ENCODE assay signal across 1 cellular context in the genomic region with DNA sequence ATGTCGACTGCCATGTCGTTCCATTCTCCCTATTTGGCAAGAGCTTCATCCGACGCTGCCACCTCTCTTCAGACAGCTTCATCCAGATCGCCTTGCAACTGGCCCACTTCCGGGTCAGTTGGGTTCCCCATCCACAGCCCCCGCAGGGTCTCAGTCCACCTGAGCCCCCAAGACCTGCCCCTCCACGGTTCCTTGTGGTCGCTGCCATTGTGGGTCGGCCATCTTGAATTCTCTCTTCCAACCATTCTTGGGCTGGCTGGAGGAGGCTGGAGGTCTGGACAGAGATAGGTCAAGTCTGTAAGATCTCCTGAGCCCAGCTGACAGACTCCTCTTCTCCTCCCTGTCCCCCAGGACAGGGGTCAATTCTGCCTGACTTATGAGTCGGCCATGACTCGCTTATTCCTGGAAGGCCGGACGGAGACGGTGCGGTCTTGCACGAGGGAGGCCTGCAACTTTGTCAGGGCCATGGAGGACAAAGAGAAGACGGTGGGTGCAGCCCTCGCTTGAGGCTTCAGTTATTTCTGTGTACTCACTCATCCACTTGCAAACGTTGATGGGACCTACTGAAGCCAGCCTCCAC.
TF ChIP-seq lines count a peak whose summit lies in the region.

No MANE protein-coding gene starts in this region.

TF ChIP-seq in GM12878, 131 proteins besides CTCF, POLR2A, EP300 and RAD21:
- TF ChIP-seq MTA3 (IDR thresholded peaks at IDR 0.05; ENCODE audit: borderline replicate concordance, low read length): no peak
- TF ChIP-seq GABPA (IDR thresholded peaks at IDR 0.05; ENCODE audit: low read depth): no peak
- TF ChIP-seq ATF7 (IDR thresholded peaks at IDR 0.05; ENCODE audit: low read depth): no peak
- no peak for TF ChIP-seq RB1 (IDR thresholded peaks at IDR 0.05; ENCODE audit: borderline replicate concordance)
- TF ChIP-seq POU2F2 (IDR thresholded peaks at IDR 0.05; ENCODE audit: borderline replicate concordance, low read depth, low read length): no peak
- TF ChIP-seq EGR1 (IDR thresholded peaks at IDR 0.05; ENCODE audit: borderline replicate concordance in 1 of 2, low read depth in 2 of 2, low read length in 2 of 2): no peak
- peak; percentile 23; the same call in 1 of the 2 replicates for TF ChIP-seq YY1 (IDR thresholded peaks at IDR 0.05; ENCODE audit: low read depth, low read length)
- no peak for TF ChIP-seq RUNX3 (IDR thresholded peaks at IDR 0.05; ENCODE audit: low read length)
